Comparison of ENCODE assay signal across 27 cellular contexts in genomic region chr22:22670076-22670795, GRCh38. TPM values are rescaled to one million over a fixed set of nuclear protein-coding genes. Genes with fewer than 3 reads are reported as not detected.
"Had no signal": no experiment of that assay in that cellular context is flagged by ENCODE, and none has a peak within 500 bp of the region (broad histone marks: within the 10 kb centered on the region; RNA-seq: fewer than 3 reads in every experiment).

No MANE protein-coding gene starts in this region.

- H3K36me3 Mint-ChIP-seq: stimulated activated effector memory CD8-positive, alpha-beta T cell treated with anti-CD3 and anti-CD28 coated beads, Interleukin-12 subunit alpha, Interleukin-12 subunit beta, amount 100 ng/mL, for 72 hours had no signal

- H3K27ac Mint-ChIP-seq: nephron; progenitor cell of endocrine pancreas; stimulated activated effector memory CD8-positive, alpha-beta T cell treated with anti-CD3 and anti-CD28 coated beads, Interleukin-12 subunit alpha, Interleukin-12 subunit beta, amount 100 ng/mL, for 72 hours had no signal

- H3K27me3 ChIP-seq: pancreas, upper lobe of right lung, vagina had no signal

- H3K4me1 Mint-ChIP-seq: nephron; stimulated activated effector memory CD8-positive, alpha-beta T cell treated with anti-CD3 and anti-CD28 coated beads, Interleukin-12 subunit alpha, Interleukin-12 subunit beta, amount 100 ng/mL, for 72 hours had no signal

- H3K4me3 Mint-ChIP-seq: nephron; stimulated activated effector memory CD8-positive, alpha-beta T cell treated with anti-CD3 and anti-CD28 coated beads, Interleukin-12 subunit alpha, Interleukin-12 subunit beta, amount 100 ng/mL, for 72 hours had no signal

- DNase-seq: effector memory CD4-positive, alpha-beta T cell; heart left ventricle; hippocampal formation; islet precursor cell; mammary epithelial cell; occipital lobe; pancreas; right cardiac atrium; stimulated activated CD4-positive, alpha-beta T cell treated with anti-CD3 and anti-CD28 coated beads, Interleukin-4, amount 100 ng/mL, for 1 hour; stimulated activated CD8-positive, alpha-beta memory T cell treated with anti-CD3 and anti-CD28 coated beads, Interleukin-4, amount 100 ng/mL, for 48 hours; stimulated activated naive CD8-positive, alpha-beta T cell treated with anti-CD3 and anti-CD28 coated beads, Interleukin-15, Interleukin-2, amounts not matched to agents 100 U/mL and 50 U/mL, for 24 hours; upper lobe of right lung had no signal

- ATAC-seq: esophagus mucosa; heart left ventricle; left lobe of liver; pancreas; right cardiac atrium; stimulated activated effector memory CD8-positive, alpha-beta T cell treated with anti-CD3 and anti-CD28 coated beads, Interleukin-12 subunit alpha, Interleukin-12 subunit beta, amount 100 ng/mL, for 72 hours; stimulated activated naive CD8-positive, alpha-beta T cell treated with anti-CD3 and anti-CD28 coated beads, Interleukin-15, Interleukin-2, amounts not matched to agents 100 U/mL and 50 U/mL, for 24 hours; upper lobe of right lung had no signal

- FAIRE-seq: endometrium, frontal cortex, pancreas had no signal

- H3K4me1 ChIP-seq: heart left ventricle, pancreas, tibial nerve, upper lobe of right lung, vagina had no signal

- H3K36me3 ChIP-seq: heart left ventricle, pancreas, tibial nerve, upper lobe of right lung, vagina had no signal

- H3K4me3 ChIP-seq: heart left ventricle, pancreas, tibial nerve, upper lobe of right lung, vagina had no signal

- H3K27ac ChIP-seq: heart left ventricle, pancreas, tibial nerve, upper lobe of right lung, vagina had no signal

- H3K9me3 Mint-ChIP-seq: stimulated activated effector memory CD8-positive, alpha-beta T cell treated with anti-CD3 and anti-CD28 coated beads, Interleukin-12 subunit alpha, Interleukin-12 subunit beta, amount 100 ng/mL, for 72 hours had no signal

- H3K9me3 ChIP-seq: pancreas, upper lobe of right lung, vagina had no signal

RNA-seq across cellular contexts. Expression of gene GGTLC2, which starts 25.8 kb away (rescaled TPM):
- total RNA-seq: esophagus mucosa, fibroblast of lung, frontal cortex, glomerular endothelial cell, heart left ventricle, left lobe of liver, lower leg skin, mammary epithelial cell, mesenteric fat pad, mononuclear cell, occipital lobe, pancreas, progenitor cell of endocrine pancreas, right cardiac atrium, temporal lobe, tibial nerve, vagina had no signal
- polyA plus RNA-seq: fibroblast of lung, heart left ventricle, mammary epithelial cell, pancreas, right cardiac atrium had no signal
